In the genomic region with DNA sequence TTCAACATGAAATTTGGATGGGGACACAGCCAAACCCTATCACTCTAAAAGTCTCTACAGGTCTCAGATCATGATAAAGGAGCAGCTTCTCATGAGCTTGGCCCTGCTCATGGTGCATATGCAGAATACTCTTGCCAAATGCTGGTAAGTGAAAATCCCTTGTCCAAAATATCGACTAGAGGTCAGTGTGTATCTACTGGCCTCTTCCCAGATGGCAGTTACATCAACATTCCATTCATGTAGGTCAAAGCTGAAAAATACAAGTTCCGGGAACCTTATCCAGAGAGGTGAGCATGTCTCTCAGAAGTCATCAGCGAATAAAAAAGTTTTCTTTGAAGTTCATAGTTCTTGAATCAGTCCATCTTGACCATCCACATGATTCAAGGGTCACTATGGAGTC, we compare ENCODE assay signal across 19 cellular contexts. TPM values are rescaled to one million over a fixed set of nuclear protein-coding genes. Genes with fewer than 3 reads are reported as not detected.
DNase-seq lines count a peak whose midpoint lies in the region; ATAC-seq and TF ChIP-seq lines count a peak whose summit lies in the region.
"Had no signal": no experiment of that assay in that cellular context is flagged by ENCODE, and none has a peak within 500 bp of the region (broad histone marks: within the 10 kb centered on the region; RNA-seq: fewer than 3 reads in every experiment).

No MANE protein-coding gene starts in this region.

- CTCF ChIA-PET in RWPE1 (lab: Yijun Ruan, JAX) = no interaction called here

- no peaks in the 10 kb centered on the region for H3K36me3 ChIP-seq in BLaER1 treated with 17β-estradiol and CSF1 and Interleukin-3, amounts not matched to agents 10 nM and 100 nM
- H3K36me3 ChIP-seq: HAP-1 had no signal

- intact Hi-C loops in left cardiac atrium (cut with DNase I) (no loop called here), right cardiac atrium (cut with DNase I) (no loop called here)

- no peak for TF ChIP-seq CTCF in fibroblast of the aortic adventitia (IDR thresholded peaks at IDR 0.05; ENCODE audit: insufficient read depth, low read length)
- no peak for TF ChIP-seq CTCF in neural crest cell (conservative IDR thresholded peaks at IDR 0.05)
- no peak for TF ChIP-seq CTCF in RWPE1 (conservative IDR thresholded peaks at IDR 0.05; ENCODE audit: low read depth)

- H3K9me3 ChIP-seq in right cardiac atrium (ENCODE audit: control insufficient read depth, low read length) = no peaks in the 10 kb centered on the region
- peaks cover 6 to 13% (median 11%) of the 10 kb centered on the region in 11 experiments; a peak in 20 of 22 replicates for H3K9me3 ChIP-seq in BLaER1 treated with 17β-estradiol and CSF1 and Interleukin-3, amounts not matched to agents 10 nM and 100 nM (replicated peaks in 1 of 11)
- H3K9me3 ChIP-seq: Caco-2, HAP-1 had no signal

- no peak overlapping the region for H3K27ac ChIP-seq in right cardiac atrium (ENCODE audit: low read length)
- no peak overlapping the region for H3K27ac ChIP-seq in BLaER1 treated with 17β-estradiol and CSF1 and Interleukin-3, amounts not matched to agents 10 nM and 100 nM
- no peak overlapping the region for H3K27ac ChIP-seq in RWPE1
- H3K27ac ChIP-seq: C4-2B had no signal

- H4K20me1 ChIP-seq in BLaER1 treated with 17β-estradiol and CSF1 and Interleukin-3, amounts not matched to agents 10 nM and 100 nM = no peaks in the 10 kb centered on the region

- no peak for DNase-seq in left cardiac atrium
- no peak for DNase-seq in right cardiac atrium
- DNase-seq in fibroblast of the aortic adventitia (ENCODE audit: low read depth) = peak; percentile 25
- DNase-seq in neural crest cell (ENCODE audit: low read depth, low spot score) = no peak
- DNase-seq in RWPE1 (ENCODE audit: low spot score) = no peak
- DNase-seq in activated naive CD4-positive, alpha-beta T cell treated with anti-CD3 and anti-CD28 coated beads, Interleukin-2, amount 50 U/mL, for 16 hours = no peak
- DNase-seq: Caco-2; CD4-positive, CD25-positive, alpha-beta regulatory T cell; CD8-positive, alpha-beta T cell; DMS153; DND-41; GOT3; HFFc6 had no signal

- peak; percentile 27 to 38 for ATAC-seq in left cardiac atrium
- no peak for ATAC-seq in right cardiac atrium
- ATAC-seq: CD8-positive, alpha-beta T cell had no signal

- H3K27ac Mint-ChIP-seq in neural crest cell (ENCODE audit: unreplicated experiment) = peak overlapping the region; percentile 59
- H3K27ac Mint-ChIP-seq: CD4-positive, CD25-positive, alpha-beta regulatory T cell; CD8-positive, alpha-beta T cell; HFFc6 had no signal

- no peak overlapping the region for H3K9ac ChIP-seq in BLaER1 treated with 17β-estradiol and CSF1 and Interleukin-3, amounts not matched to agents 10 nM and 100 nM

- H3K4me1 ChIP-seq in right cardiac atrium (ENCODE audit: control insufficient read depth, insufficient read depth, low read length) = peaks cover 4% of the 10 kb centered on the region
- peaks cover 29 to 37% (median 35%) of the 10 kb centered on the region in 10 experiments for H3K4me1 ChIP-seq in BLaER1 treated with 17β-estradiol and CSF1 and Interleukin-3, amounts not matched to agents 10 nM and 100 nM
- H3K4me1 ChIP-seq: Caco-2, HAP-1 had no signal

- H3K4me2 ChIP-seq in BLaER1 treated with 17β-estradiol and CSF1 and Interleukin-3, amounts not matched to agents 10 nM and 100 nM = peak overlapping the region in 9 of 11 experiments; percentile 8 to 77 (median 66); a peak in 13 of 22 replicates

- H3K4me3 ChIP-seq in right cardiac atrium (ENCODE audit: low read length) (no peak overlapping the region), fibroblast of the aortic adventitia (ENCODE audit: low read depth, low read length) (no peak overlapping the region)
- H3K4me3 ChIP-seq in BLaER1 treated with 17β-estradiol and CSF1 and Interleukin-3, amounts not matched to agents 10 nM and 100 nM = no peak overlapping the region
- H3K4me3 ChIP-seq: HAP-1 had no signal

- H3K27me3 Mint-ChIP-seq in neural crest cell (ENCODE audit: low read depth) = no peaks in the 10 kb centered on the region
- H3K27me3 Mint-ChIP-seq: CD4-positive, CD25-positive, alpha-beta regulatory T cell had no signal

- no peaks in the 10 kb centered on the region for H3K4me1 Mint-ChIP-seq in neural crest cell
- H3K4me1 Mint-ChIP-seq: CD4-positive, CD25-positive, alpha-beta regulatory T cell had no signal

- 66% methylated on average over 3 of the region's 3 CpGs for WGBS in right cardiac atrium

- no peaks in the 10 kb centered on the region for H3K36me3 Mint-ChIP-seq in neural crest cell (ENCODE audit: low read depth)

- POLR2A ChIA-PET in RWPE1 (lab: Yijun Ruan, JAX; ENCODE audit: low non-redundant PET) = no interaction called here

- no peaks in the 10 kb centered on the region for H3K9me3 Mint-ChIP-seq in neural crest cell
- H3K9me3 Mint-ChIP-seq: HFFc6 had no signal

- H3K4me3 Mint-ChIP-seq in neural crest cell = no peak overlapping the region
- H3K4me3 Mint-ChIP-seq: CD4-positive, CD25-positive, alpha-beta regulatory T cell; CD8-positive, alpha-beta T cell; HFFc6 had no signal

- H3K27me3 ChIP-seq in right cardiac atrium (ENCODE audit: control insufficient read depth, insufficient read depth) = no peaks in the 10 kb centered on the region
- no peaks in the 10 kb centered on the region for H3K27me3 ChIP-seq in BLaER1 treated with 17β-estradiol and CSF1 and Interleukin-3, amounts not matched to agents 10 nM and 100 nM

RNA-seq across cellular contexts. Expression of a gene that starts 7.6 kb away (rescaled TPM):
- total RNA-seq in left cardiac atrium = not detected
- total RNA-seq in right cardiac atrium = not detected
- not detected for polyA plus RNA-seq in right cardiac atrium
- not detected in 2 replicates for total RNA-seq in fibroblast of the aortic adventitia (ENCODE audit: low replicate concordance)
- total RNA-seq in neural crest cell = not detected in 2 replicates
- total RNA-seq: A172; A673; Caco-2; CD4-positive, CD25-positive, alpha-beta regulatory T cell; CD8-positive, alpha-beta T cell; HFFc6 had no signal
- polyA plus RNA-seq: BJ had no signal

RNA-seq across cellular contexts. Expression of a gene that starts 36.5 kb away (rescaled TPM):
- total RNA-seq in left cardiac atrium (10 to 100 TPM; 35.7 to 39.5 TPM), right cardiac atrium (10 to 100 TPM; 45.3 to 55.6 (median 47.9) TPM), fibroblast of the aortic adventitia (ENCODE audit: low replicate concordance) (34.5 and 40.5 TPM in 2 replicates), neural crest cell (18.7 and 19.4 TPM in 2 replicates)
- 53.9 TPM for polyA plus RNA-seq in right cardiac atrium

Comparison
In these comparisons a context has a peak if more than half of its experiments do, and no peak if none do; other contexts are left out.
1. ATAC-seq: peak in left cardiac atrium (2 of 2); none in right cardiac atrium (0 of 2).